31 cellular contexts compared by ENCODE assay signal in the genomic region with DNA sequence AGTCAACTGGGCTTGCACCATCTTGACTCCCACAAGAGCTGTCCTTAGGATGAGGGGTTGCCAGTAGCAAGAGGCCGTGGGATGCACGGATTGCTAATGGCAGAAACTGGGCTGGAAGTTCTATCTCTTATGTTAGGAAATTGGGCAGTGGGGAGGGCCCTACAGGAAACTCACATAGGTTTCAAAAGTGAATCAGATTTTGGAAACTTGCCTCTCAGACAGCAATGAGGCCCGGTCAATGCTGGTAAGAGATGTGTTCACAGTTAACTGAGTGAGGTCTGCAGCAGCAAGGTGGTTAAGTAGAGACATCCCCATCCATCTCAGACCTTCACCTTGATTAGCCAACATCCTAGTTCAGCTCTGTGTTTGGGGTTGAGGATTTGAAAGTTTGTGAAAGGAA.
DNase-seq lines count a peak whose midpoint lies in the region; ATAC-seq, FAIRE-seq and TF ChIP-seq lines count a peak whose summit lies in the region.
"Had no signal": no experiment of that assay in that cellular context is flagged by ENCODE, and none has a peak within 500 bp of the region (broad histone marks: within the 10 kb centered on the region; RNA-seq: fewer than 3 reads in every experiment).

No MANE protein-coding gene starts in this region.

- H4K20me1 ChIP-seq in GM23248 (ENCODE audit: insufficient read depth) (no peaks in the 10 kb centered on the region), astrocyte (ENCODE audit: insufficient read depth, low read length) (no peaks in the 10 kb centered on the region)

- peaks cover 5% of the 10 kb centered on the region for H3K4me1 Mint-ChIP-seq in astrocyte (ENCODE audit: low read depth, unreplicated experiment)

- peak overlapping the region; percentile 42; the same call in 1 of the 2 replicates for H2AFZ ChIP-seq in GM23248
- no peak overlapping the region for H2AFZ ChIP-seq in astrocyte (ENCODE audit: low read depth, low read length)

- no peaks in the 10 kb centered on the region for H3K36me3 Mint-ChIP-seq in astrocyte (ENCODE audit: low read depth, unreplicated experiment)
- H3K36me3 Mint-ChIP-seq: CD8-positive, alpha-beta T cell; stimulated activated naive B cell treated with anti-CD40 and anti-IgM and Interleukin-4, amounts not matched to agents 10 μg/mL and 1 μg/mL and 100 μg/mL, for 72 hours; WTC11 had no signal

- intact Hi-C loops in gastrocnemius medialis (cut with DNase I; ENCODE audit: low total_unique reads) = no loop called here

- H3K9me2 ChIP-seq in GM23248 (ENCODE audit: insufficient read depth) = no peaks in the 10 kb centered on the region

- no peak for TF ChIP-seq POLR2A in gastrocnemius medialis (IDR thresholded peaks at IDR 0.05)

- H3K27ac ChIP-seq in GM23248 = peak overlapping the region; percentile 28; the same call in 1 of the 2 replicates
- no peak overlapping the region for H3K27ac ChIP-seq in astrocyte (ENCODE audit: low read depth, low read length)
- H3K27ac ChIP-seq in liver (ENCODE audit: low read depth in 1 of 2, low read length in 2 of 2) = peak overlapping the region; percentile 91 to 93
- peak overlapping the region; percentile 7 to 35 (median 17) for H3K27ac ChIP-seq in gastrocnemius medialis
- H3K27ac ChIP-seq: neutrophil had no signal

- no peak overlapping the region for H3K4me3 Mint-ChIP-seq in astrocyte (ENCODE audit: unreplicated experiment)
- H3K4me3 Mint-ChIP-seq: activated CD4-positive, alpha-beta T cell treated with anti-CD3 and anti-CD28 coated beads, Interleukin-2, amount 10 ng/mL, durations not matched to agents 7 days and 5 days; activated naive CD8-positive, alpha-beta T cell treated with anti-CD3 and anti-CD28 coated beads, Interleukin-2, amount 10 ng/mL, durations not matched to agents 7 days and 5 days; activated T-cell treated with anti-CD3 and anti-CD28 coated beads, Interleukin-2, amount 50 U/mL, for 24 hours; B cell; CD8-positive, alpha-beta T cell; stimulated activated naive B cell treated with anti-CD40 and anti-IgM and Interleukin-4, amounts not matched to agents 10 μg/mL and 1 μg/mL and 100 μg/mL, for 72 hours; WTC11 had no signal

- H3K4me2 ChIP-seq in GM23248 (ENCODE audit: unreplicated experiment) (peak overlapping the region; percentile 19), astrocyte (ENCODE audit: low read length) (peak overlapping the region; percentile 20)

- 58 to 72% methylated on average over 3 of the region's 3 CpGs for WGBS in GM23248 (ENCODE audit: low coverage in 1 of 2, low lambda C conversion rate in 2 of 2, missing lambda C conversion rate in 2 of 2), 2 experiments
- 56% methylated on average over 3 of the region's 3 CpGs for WGBS in liver

- TF ChIP-seq CTCF in astrocyte (IDR thresholded peaks at IDR 0.05; ENCODE audit: insufficient read depth, low read depth, low read length) = no peak
- no peak for TF ChIP-seq CTCF in liver (IDR thresholded peaks at IDR 0.05; ENCODE audit: low read depth, low read length, missing input control)
- TF ChIP-seq CTCF in gastrocnemius medialis (IDR thresholded peaks at IDR 0.05 in 4 of 5, conservative IDR thresholded peaks at IDR 0.05 in 1 of 5) = no peak

- H3K27me3 Mint-ChIP-seq in astrocyte (ENCODE audit: low read depth, unreplicated experiment) = no peaks in the 10 kb centered on the region

- ATAC-seq in gastrocnemius medialis = no peak
- no peak for ATAC-seq in HG03520 (IDR thresholded peaks at IDR 0.05; ENCODE audit: unreplicated experiment)
- ATAC-seq: CD8-positive, alpha-beta T cell; stimulated activated naive B cell treated with anti-CD40 and anti-IgM and Interleukin-4, amounts not matched to agents 10 μg/mL and 1 μg/mL and 100 μg/mL, for 72 hours; WTC11 had no signal

- in situ Hi-C loops in GM23248 (cut with MboI) = loop anchor here (10.0 to 25.0 kb wide), 2 partner anchors 264 to 722 kb away; no protein-coding TSS in a partner anchor
- in situ Hi-C loops in gastrocnemius medialis (cut with MboI; ENCODE audit: low sequenced_read_pairs in 4 of 4) = loop anchor here in 2 of 4 donors (10.0 to 25.0 kb wide), 2 partner anchors 103 to 254 kb away; no protein-coding TSS in a partner anchor

- peaks cover 45% of the 10 kb centered on the region for H3F3A ChIP-seq in GM23248 (ENCODE audit: insufficient read depth)

- DNase-seq in GM23248 = no peak
- peak; percentile 14 for DNase-seq in astrocyte (ENCODE audit: low read depth)
- no peak for DNase-seq in gastrocnemius medialis
- DNase-seq in dermis blood vessel endothelial cell = no peak
- DNase-seq in NCI-H1417 treated with DMSO at 0.1 percent for 48 hours (lab: John Stamatoyannopoulos, UW) = no peak
- no peak for DNase-seq in NCI-H1694 treated with DMSO at 0.1 percent for 48 hours (lab: John Stamatoyannopoulos, UW)
- DNase-seq: activated CD4-positive, alpha-beta T cell treated with anti-CD3 and anti-CD28 coated beads, Interleukin-2, amount 10 ng/mL, durations not matched to agents 7 days and 5 days; activated gamma-delta T cell; activated naive CD8-positive, alpha-beta T cell treated with anti-CD3 and anti-CD28 coated beads, Interleukin-2, amount 10 ng/mL, durations not matched to agents 7 days and 5 days; activated T-cell treated with anti-CD3 and anti-CD28 coated beads, Interleukin-2, amount 50 U/mL, for 24 hours; CD8-positive, alpha-beta T cell; DMS 273 treated with DMSO at 0.1 percent for 48 hours; GOT3; head of caudate nucleus; kidney glomerular epithelial cell; mesendoderm; NCI-H1092 treated with DMSO at 0.1 percent for 48 hours; NCI-H2029; NCI-H2227 treated with DMSO at 0.1 percent for 48 hours; NCI-H526 treated with DMSO at 0.1 percent for 48 hours; Peyer's patch; SIG-M5; stimulated activated CD4-positive, alpha-beta T cell treated with anti-CD3 and anti-CD28 coated beads, Interleukin-4, amount 100 ng/mL, for 4 hours; stimulated activated naive B cell treated with anti-CD40 and anti-IgM and Interleukin-4, amounts not matched to agents 10 μg/mL and 1 μg/mL and 100 μg/mL, for 72 hours; SW 1271 had no signal

- H3K36me3 ChIP-seq in GM23248 (ENCODE audit: low read depth) (no peaks in the 10 kb centered on the region), astrocyte (ENCODE audit: insufficient read depth, low read length) (no peaks in the 10 kb centered on the region), liver (ENCODE audit: control insufficient read depth in 4 of 4, insufficient read depth in 3 of 4, low read depth in 1 of 4, low read length in 3 of 4) (no peaks in the 10 kb centered on the region), gastrocnemius medialis (no peaks in the 10 kb centered on the region)
- H3K36me3 ChIP-seq: neutrophil, Peyer's patch had no signal

- H3K4me1 ChIP-seq in GM23248 (ENCODE audit: insufficient read depth) (peaks cover 51% of the 10 kb centered on the region), astrocyte (ENCODE audit: insufficient read depth, low read length) (peaks cover 8% of the 10 kb centered on the region), liver (ENCODE audit: control insufficient read depth in 4 of 4, insufficient read depth in 4 of 4, low read length in 3 of 4) (peaks cover 14 to 47% (median 31%) of the 10 kb centered on the region in 4 donors), gastrocnemius medialis (peaks cover 0 to 24% of the 10 kb centered on the region in 2 donors)

- TF ChIP-seq RAD21 in liver (IDR thresholded peaks at IDR 0.05) = no peak

- H3K4me3 ChIP-seq in GM23248 (no peak overlapping the region), astrocyte (ENCODE audit: insufficient read depth, low read depth, low read length) (no peak overlapping the region), liver (ENCODE audit: low read depth in 1 of 3, low read length in 3 of 3) (no peak overlapping the region), gastrocnemius medialis (no peak overlapping the region)
- H3K4me3 ChIP-seq: Peyer's patch had no signal

- H3K9me3 Mint-ChIP-seq in astrocyte (ENCODE audit: unreplicated experiment) = peaks cover 2% of the 10 kb centered on the region
- H3K9me3 Mint-ChIP-seq: activated CD4-positive, alpha-beta T cell treated with anti-CD3 and anti-CD28 coated beads, Interleukin-2, amount 10 ng/mL, durations not matched to agents 7 days and 5 days; activated naive CD8-positive, alpha-beta T cell treated with anti-CD3 and anti-CD28 coated beads, Interleukin-2, amount 10 ng/mL, durations not matched to agents 7 days and 5 days; activated T-cell treated with anti-CD3 and anti-CD28 coated beads, Interleukin-2, amount 50 U/mL, for 24 hours; CD8-positive, alpha-beta T cell; stimulated activated naive B cell treated with anti-CD40 and anti-IgM and Interleukin-4, amounts not matched to agents 10 μg/mL and 1 μg/mL and 100 μg/mL, for 72 hours had no signal

- H3K79me2 ChIP-seq in GM23248 (ENCODE audit: insufficient read depth) (no peaks in the 10 kb centered on the region), astrocyte (ENCODE audit: insufficient read depth, low read length) (no peaks in the 10 kb centered on the region)

- no peaks in the 10 kb centered on the region for H3K9me3 ChIP-seq in GM23248 (ENCODE audit: low read depth)
- H3K9me3 ChIP-seq in astrocyte (ENCODE audit: insufficient read depth, low read depth, low read length) = no peaks in the 10 kb centered on the region
- no peaks in the 10 kb centered on the region for H3K9me3 ChIP-seq in liver (ENCODE audit: control insufficient read depth in 4 of 4, low read length in 3 of 4)
- no peaks in the 10 kb centered on the region for H3K9me3 ChIP-seq in gastrocnemius medialis
- H3K9me3 ChIP-seq: neutrophil, Peyer's patch had no signal

- H3K27me3 ChIP-seq in GM23248 (replicated peaks; ENCODE audit: insufficient read depth) (no peaks in the 10 kb centered on the region), astrocyte (ENCODE audit: insufficient read depth, low read length) (no peaks in the 10 kb centered on the region), liver (ENCODE audit: control insufficient read depth in 4 of 4, insufficient read depth in 4 of 4, low read length in 3 of 4) (no peaks in the 10 kb centered on the region), gastrocnemius medialis (no peaks in the 10 kb centered on the region)
- H3K27me3 ChIP-seq: neutrophil, Peyer's patch had no signal

- no peak overlapping the region for H3K27ac Mint-ChIP-seq in astrocyte (ENCODE audit: unreplicated experiment)
- H3K27ac Mint-ChIP-seq: activated CD4-positive, alpha-beta T cell treated with anti-CD3 and anti-CD28 coated beads, Interleukin-2, amount 10 ng/mL, durations not matched to agents 7 days and 5 days; activated naive CD8-positive, alpha-beta T cell treated with anti-CD3 and anti-CD28 coated beads, Interleukin-2, amount 10 ng/mL, durations not matched to agents 7 days and 5 days; activated T-cell treated with anti-CD3 and anti-CD28 coated beads, Interleukin-2, amount 50 U/mL, for 24 hours; B cell; CD8-positive, alpha-beta T cell; stimulated activated naive B cell treated with anti-CD40 and anti-IgM and Interleukin-4, amounts not matched to agents 10 μg/mL and 1 μg/mL and 100 μg/mL, for 72 hours; WTC11 had no signal

- H3K9ac ChIP-seq in GM23248 (no peak overlapping the region), astrocyte (ENCODE audit: low read length) (no peak overlapping the region), liver (ENCODE audit: low read depth in 1 of 2, low read length in 2 of 2) (no peak overlapping the region)

- no peak for FAIRE-seq in astrocyte (lab: Jason Lieb, UNC)
- FAIRE-seq: GM12892 had no signal

TF ChIP-seq in liver, 16 proteins besides CTCF, POLR2A, EP300 and RAD21 (continues in another document):
- peak; percentile 16 for TF ChIP-seq YY1 (IDR thresholded peaks at IDR 0.05)
